In genomic region chr6:43989556-43990248, GRCh38 we compare ENCODE assay signal across 1 cellular context.
TF ChIP-seq lines count a peak whose summit lies in the region.

No MANE protein-coding gene starts in this region.

TF ChIP-seq in H1, 55 proteins besides CTCF, POLR2A, EP300 and RAD21 (continued from another document):
- TF ChIP-seq E2F6 (IDR thresholded peaks at IDR 0.05): no peak; the same call in 1 of the 2 replicates
- TF ChIP-seq ATF3 (IDR thresholded peaks at IDR 0.05; ENCODE audit: insufficient read depth, low read depth, low read length): no peak
- TF ChIP-seq MAX (IDR thresholded peaks at IDR 0.05): peak; percentile 44; the same call in 1 of the 2 replicates
- no peak for TF ChIP-seq CTBP2 (IDR thresholded peaks at IDR 0.05; ENCODE audit: borderline replicate concordance, insufficient read depth, insufficient read length, low read length)
